In genomic region chr10:107118866-107119265, GRCh38 we compare ENCODE assay signal across 20 cellular contexts. TPM values are rescaled to one million over a fixed set of nuclear protein-coding genes. Genes with fewer than 3 reads are reported as not detected.
DNase-seq lines count a peak whose midpoint lies in the region; ATAC-seq and TF ChIP-seq lines count a peak whose summit lies in the region.
"Had no signal": no experiment of that assay in that cellular context is flagged by ENCODE, and none has a peak within 500 bp of the region (broad histone marks: within the 10 kb centered on the region; RNA-seq: fewer than 3 reads in every experiment).

No MANE protein-coding gene starts in this region.

- no peaks in the 10 kb centered on the region for H3K36me3 Mint-ChIP-seq in Calu3 (ENCODE audit: insufficient read depth, unreplicated experiment)
- H3K36me3 Mint-ChIP-seq: CD8-positive, alpha-beta T cell had no signal

- intact Hi-C loops in Calu3 (cut with micrococcal nuclease; ENCODE audit: unreplicated experiment), result no loop called here
- intact Hi-C loops in left ventricle myocardium superior (cut with micrococcal nuclease), result no loop called here

- BruUV-seq in Calu3 (replicated peaks; lab: Mats Ljungman, UMichigan), result no TSS peak

- DNase-seq in OCI-M1 (lab: John Stamatoyannopoulos, UW), result peak; percentile 17
- no peak for DNase-seq in NOMO-1 (lab: John Stamatoyannopoulos, UW; ENCODE audit: unreplicated experiment in 2 of 2)
- no peak for DNase-seq in amygdala (lab: John Stamatoyannopoulos, UW)
- no peak for DNase-seq in Calu3
- no peak for DNase-seq in left ventricle myocardium superior
- DNase-seq: CD8-positive, alpha-beta T cell; DMS79 treated with DMSO at 0.1 percent for 48 hours; H9; KBM-7; NCI-H1436; NCI-H2029 treated with DMSO at 0.1 percent for 48 hours; NCI-H2171 treated with DMSO at 0.1 percent for 48 hours; NCI-H446 treated with DMSO at 0.1 percent for 48 hours; PC-9; T-helper 2 cell had no signal

- no peak overlapping the region for H3K27ac Mint-ChIP-seq in Calu3 (ENCODE audit: unreplicated experiment)
- H3K27ac Mint-ChIP-seq: CD8-positive, alpha-beta T cell; H9 had no signal

- peaks cover 3% of the 10 kb centered on the region for H3K9me3 Mint-ChIP-seq in Calu3 (ENCODE audit: low read depth, unreplicated experiment)
- H3K9me3 Mint-ChIP-seq: CD8-positive, alpha-beta T cell; H9 had no signal

- no peak for TF ChIP-seq CTCF in Calu3 (IDR thresholded peaks at IDR 0.05; ENCODE audit: unreplicated experiment)

- no peaks in the 10 kb centered on the region for H3K4me1 Mint-ChIP-seq in Calu3 (ENCODE audit: low read depth, unreplicated experiment)
- H3K4me1 Mint-ChIP-seq: H9 had no signal

- CTCF ChIA-PET in Calu3 (lab: Charles Lee), result no interaction called here

- ATAC-seq in GM18867 (IDR thresholded peaks at IDR 0.05; ENCODE audit: unreplicated experiment) (peak; percentile 76), GM21576 (IDR thresholded peaks at IDR 0.05; ENCODE audit: unreplicated experiment) (peak; percentile 46), HG03159 (IDR thresholded peaks at IDR 0.05; ENCODE audit: unreplicated experiment) (peak; percentile 58), left ventricle myocardium superior (no peak)
- ATAC-seq: CD8-positive, alpha-beta T cell had no signal

- H3K27me3 Mint-ChIP-seq in Calu3 (ENCODE audit: unreplicated experiment), result no peaks in the 10 kb centered on the region

- no peak overlapping the region for H3K4me3 Mint-ChIP-seq in Calu3 (ENCODE audit: low read depth, unreplicated experiment)
- H3K4me3 Mint-ChIP-seq: CD8-positive, alpha-beta T cell; H9 had no signal

RNA-seq across cellular contexts. Expression of gene SORCS1, which starts 45.6 kb away (rescaled TPM):
- total RNA-seq in Calu3 (2022), result not detected in 2 replicates
- 2.3 TPM for total RNA-seq in left ventricle myocardium superior
- total RNA-seq: CD8-positive, alpha-beta T cell; G401; PC-9; SJSA1 had no signal
